ENCODE assay signal across 19 cellular contexts in genomic region chr22:36610056-36610455, GRCh38.
A peak's percentile ranks its signal among the peaks of the same experiment; 100 is the strongest.
DNase-seq lines count a peak whose midpoint lies in the region; ATAC-seq, FAIRE-seq and TF ChIP-seq lines count a peak whose summit lies in the region.
"Had no signal": no experiment of that assay in that cellular context is flagged by ENCODE, and none has a peak within 500 bp of the region (broad histone marks: within the 10 kb centered on the region; RNA-seq: fewer than 3 reads in every experiment).

No MANE protein-coding gene starts in this region.

- H3K4me1 ChIP-seq in pancreas: peaks cover 14 to 27% (median 22%) of the 10 kb centered on the region in 3 donors
- H3K4me1 ChIP-seq: BLaER1 had no signal

- intact Hi-C loops in pancreas (cut with DNase I): no loop called here

- H3K27me3 ChIP-seq in H7 (ENCODE audit: control insufficient read depth, insufficient read depth, low read length) (no peaks in the 10 kb centered on the region), pancreas (no peaks in the 10 kb centered on the region)
- H3K27me3 ChIP-seq: BLaER1 had no signal

- H3K27me3 Mint-ChIP-seq in WTC11 (ENCODE audit: low read depth): peaks cover 12% of the 10 kb centered on the region

- ATAC-seq in WTC11: no peak
- ATAC-seq in pancreas: no peak
- ATAC-seq in GM19455 (IDR thresholded peaks at IDR 0.05; ENCODE audit: unreplicated experiment): no peak
- ATAC-seq in HG03097 (IDR thresholded peaks at IDR 0.05; ENCODE audit: low FRiP score, unreplicated experiment): no peak
- ATAC-seq: CD8-positive, alpha-beta T cell had no signal

- WGBS in pancreas, 2 donors: 67 to 80% methylated on average over 10 to 11 of the region's 11 CpGs

- CTCF ChIA-PET in WTC11 (lab: Charles Lee): no interaction called here

- H3K36me3 ChIP-seq in H7 (replicated peaks; ENCODE audit: control insufficient read depth, insufficient read depth, low read length) (no peaks in the 10 kb centered on the region), pancreas (no peaks in the 10 kb centered on the region)
- H3K36me3 ChIP-seq: BLaER1 had no signal

- no peak overlapping the region for H3K4me3 Mint-ChIP-seq in WTC11
- H3K4me3 Mint-ChIP-seq: CD8-positive, alpha-beta T cell had no signal

- H3K36me3 Mint-ChIP-seq in WTC11: no peaks in the 10 kb centered on the region
- H3K36me3 Mint-ChIP-seq: CD14-positive monocyte; CD8-positive, alpha-beta T cell had no signal

- H3K9me3 Mint-ChIP-seq in WTC11: no peaks in the 10 kb centered on the region
- H3K9me3 Mint-ChIP-seq: CD8-positive, alpha-beta T cell had no signal

- TF ChIP-seq CTCF in WTC11 (IDR thresholded peaks at IDR 0.05) (no peak), coronary artery (IDR thresholded peaks at IDR 0.05) (no peak), pancreas (IDR thresholded peaks at IDR 0.05) (no peak)

- POLR2A ChIA-PET in WTC11 (lab: Charles Lee): no interaction called here

- peaks cover 33% of the 10 kb centered on the region for H3K4me1 Mint-ChIP-seq in WTC11
- H3K4me1 Mint-ChIP-seq: CD14-positive monocyte had no signal

- DNase-seq in H7 (peak; percentile 37), WTC11 (ENCODE audit: low spot score) (no peak), coronary artery (ENCODE audit: low spot score) (peak; percentile 9), pancreas (no peak), DMS153 (lab: John Stamatoyannopoulos, UW) (no peak)
- DNase-seq: 8988T; Calu3; CD8-positive, alpha-beta T cell; DMS53; IMR-90; Karpas-422; KBM-7 had no signal

- H3K9me3 ChIP-seq in pancreas: no peaks in the 10 kb centered on the region
- H3K9me3 ChIP-seq: BLaER1 had no signal

- no peak overlapping the region for H3K27ac ChIP-seq in coronary artery
- H3K27ac ChIP-seq in pancreas: peak overlapping the region; percentile 15 to 68 (median 57)
- H3K27ac ChIP-seq: BLaER1 had no signal

- H3K4me3 ChIP-seq in H7 (ENCODE audit: insufficient read depth, low read depth, low read length): no peak overlapping the region
- no peak overlapping the region for H3K4me3 ChIP-seq in coronary artery
- H3K4me3 ChIP-seq in pancreas: no peak overlapping the region
- H3K4me3 ChIP-seq: BLaER1 had no signal

- no peak for FAIRE-seq in pancreas (lab: Jason Lieb, UNC)
- FAIRE-seq: G401.6, H54, HTR-8/SVneo had no signal

- H3K27ac Mint-ChIP-seq in WTC11: peak overlapping the region; percentile 50; the same call in 1 of the 2 replicates
- H3K27ac Mint-ChIP-seq: CD8-positive, alpha-beta T cell had no signal

TF ChIP-seq in WTC11, 78 proteins besides CTCF, POLR2A, EP300 and RAD21 (continues in another document):
- TF ChIP-seq USF2 (CRISPR knock-in tag; IDR thresholded peaks at IDR 0.05): peak; percentile 28; the same call in 1 of the 2 replicates
- peak; percentile 68 for TF ChIP-seq NFYB (CRISPR knock-in tag; conservative IDR thresholded peaks at IDR 0.05; ENCODE audit: low read depth)
- peak; percentile 41; the same call in 1 of the 2 replicates for TF ChIP-seq NFE2L1 (CRISPR knock-in tag; IDR thresholded peaks at IDR 0.05)
- TF ChIP-seq E2F4 (CRISPR knock-in tag; IDR thresholded peaks at IDR 0.05; ENCODE audit: borderline replicate concordance, low read depth): no peak
- TF ChIP-seq TCF7 (CRISPR knock-in tag; IDR thresholded peaks at IDR 0.05; ENCODE audit: low read depth): peak; percentile 74; the same call in 1 of the 2 replicates
- no peak for TF ChIP-seq ZNF396 (CRISPR knock-in tag; IDR thresholded peaks at IDR 0.05; ENCODE audit: borderline replicate concordance)
- TF ChIP-seq AR (CRISPR knock-in tag; IDR thresholded peaks at IDR 0.05): no peak
- TF ChIP-seq ZNF281 (CRISPR knock-in tag; IDR thresholded peaks at IDR 0.05): peak; percentile 76; the same call in 1 of the 2 replicates
- TF ChIP-seq ETV6 (CRISPR knock-in tag; IDR thresholded peaks at IDR 0.05): no peak; the same call in 1 of the 2 replicates
- peak; percentile 91 for TF ChIP-seq TEAD4 (CRISPR knock-in tag; IDR thresholded peaks at IDR 0.05)
- no peak for TF ChIP-seq ZNF671 (CRISPR knock-in tag; IDR thresholded peaks at IDR 0.05)
- 0 out of 2 replicates have a peak, but pooled peaks have one; percentile 41 for TF ChIP-seq ZBTB21 (CRISPR knock-in tag; IDR thresholded peaks at IDR 0.05; ENCODE audit: borderline replicate concordance)
- TF ChIP-seq MLX (CRISPR knock-in tag; IDR thresholded peaks at IDR 0.05): no peak
- no peak for TF ChIP-seq NFATC4 (CRISPR knock-in tag; IDR thresholded peaks at IDR 0.05)
- TF ChIP-seq ERG (CRISPR knock-in tag; IDR thresholded peaks at IDR 0.05): no peak
- 0 out of 2 replicates have a peak, but pooled peaks have one; percentile 58 for TF ChIP-seq TEAD1 (CRISPR knock-in tag; IDR thresholded peaks at IDR 0.05)

Comparison
In these comparisons a context has a peak if more than half of its experiments do, and no peak if none do; other contexts are left out.
1. DNase-seq: peak in H7 (single experiment) and coronary artery (single experiment); none in WTC11 (single experiment), pancreas (0 of 6) and DMS153 (single experiment).
2. H3K27ac ChIP-seq: peak in pancreas (4 of 4); none in coronary artery (0 of 2).